8 cellular contexts compared by ENCODE assay signal in the genomic region with DNA sequence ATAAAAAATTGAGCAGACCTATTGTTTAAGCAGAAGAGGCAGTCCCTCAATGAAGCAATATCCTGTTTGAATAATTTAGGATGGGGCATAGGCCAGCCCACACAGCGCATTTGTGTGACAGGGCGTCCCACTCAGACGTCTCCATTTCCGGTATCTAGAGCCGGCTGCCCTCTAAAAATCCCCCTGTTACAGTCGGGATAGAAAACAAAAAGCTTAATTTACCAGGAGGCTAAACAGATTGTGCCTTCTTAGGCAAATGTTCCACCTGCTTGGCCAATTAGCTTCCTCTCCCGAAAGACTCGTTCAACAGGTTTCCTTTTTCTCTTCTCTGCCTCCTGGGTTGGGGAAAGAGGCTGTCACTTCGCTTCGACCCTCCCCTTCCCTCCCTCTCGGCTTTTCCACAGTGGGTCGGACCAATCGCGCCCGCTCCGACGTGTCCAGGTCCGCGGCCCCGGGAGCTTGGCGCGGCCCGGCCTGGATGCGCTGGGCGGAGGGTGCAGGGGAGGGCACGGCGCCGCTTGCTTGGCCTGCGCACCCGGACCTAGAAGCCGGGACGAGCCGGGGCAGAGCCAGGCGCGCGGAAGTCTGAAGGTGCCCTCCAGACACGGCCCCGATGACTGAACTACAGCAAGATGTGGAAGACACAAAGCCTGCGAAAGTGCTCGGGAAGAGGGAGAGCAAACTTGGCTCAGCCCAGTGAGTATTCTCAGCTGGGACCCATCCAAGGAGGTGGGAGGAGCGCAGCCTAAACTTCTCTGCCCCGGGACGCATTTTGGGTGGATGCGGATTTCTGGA. TPM values are rescaled to one million over a fixed set of nuclear protein-coding genes. Genes with fewer than 3 reads are reported as not detected.
DNase-seq lines count a peak whose midpoint lies in the region; ATAC-seq and TF ChIP-seq lines count a peak whose summit lies in the region.

A gene with protein sequence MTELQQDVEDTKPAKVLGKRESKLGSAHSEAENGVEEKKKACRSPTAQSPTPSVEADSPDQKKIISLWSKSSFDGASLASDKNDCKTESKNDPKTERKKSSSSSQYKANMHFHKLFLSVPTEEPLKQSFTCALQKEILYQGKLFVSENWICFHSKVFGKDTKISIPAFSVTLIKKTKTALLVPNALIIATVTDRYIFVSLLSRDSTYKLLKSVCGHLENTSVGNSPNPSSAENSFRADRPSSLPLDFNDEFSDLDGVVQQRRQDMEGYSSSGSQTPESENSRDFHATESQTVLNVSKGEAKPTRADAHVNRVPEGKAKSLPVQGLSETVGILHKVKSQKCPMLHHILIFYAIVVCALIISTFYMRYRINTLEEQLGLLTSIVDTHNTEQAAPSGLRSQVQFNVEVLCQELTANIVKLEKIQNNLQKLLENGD (plus strand): TSS at position 416 of the 795 bp plus-strand sequence. CDS start 198 bp downstream, at position 614.

- no peaks in the 10 kb centered on the region for H3K27me3 ChIP-seq in HUES6 (ENCODE audit: control insufficient read depth, insufficient read depth, low read length)

- H3K9ac ChIP-seq in HUES6 (ENCODE audit: low read length) (peak within 1 kb of the TSS; percentile 74), SK-N-MC (ENCODE audit: insufficient read length) (peak within 1 kb of the TSS; percentile 68)

- H3K36me3 ChIP-seq in HUES6 (ENCODE audit: control insufficient read depth, insufficient read depth, low read length) (no peaks in the 10 kb centered on the region; the same call in 1 of the 2 replicates), SK-N-MC (ENCODE audit: insufficient read depth, low read length) (no peaks in the 10 kb centered on the region)

- H3K9me3 Mint-ChIP-seq in activated naive CD8-positive, alpha-beta T cell (ENCODE audit: low read depth), result no peaks in the 10 kb centered on the region
- peaks cover 1% of the 10 kb centered on the region for H3K9me3 Mint-ChIP-seq in glutamatergic neuron (ENCODE audit: unreplicated experiment)

- peak; percentile 79 for ATAC-seq in GM21390 (IDR thresholded peaks at IDR 0.05; ENCODE audit: unreplicated experiment)
- ATAC-seq in omental fat pad (ENCODE audit: low FRiP score), result peak; percentile 97

- H3K4me3 ChIP-seq in HUES6 (ENCODE audit: low read depth, low read length), result peak within 1 kb of the TSS; percentile 79
- peak within 1 kb of the TSS; percentile 88 for H3K4me3 ChIP-seq in SK-N-MC

- in situ Hi-C loops in Caki2 (cut with HindIII; ENCODE audit: low pct_unique_long_range_greater_than_20kb, low sequenced_read_pairs), result no loop called here

- H3K36me3 Mint-ChIP-seq in activated naive CD8-positive, alpha-beta T cell, result peaks cover 4% of the 10 kb centered on the region
- H3K36me3 Mint-ChIP-seq in glutamatergic neuron (ENCODE audit: unreplicated experiment), result no peaks in the 10 kb centered on the region

- peak within 1 kb of the TSS; percentile 91 for H3K27ac Mint-ChIP-seq in activated naive CD8-positive, alpha-beta T cell
- H3K27ac Mint-ChIP-seq in glutamatergic neuron (ENCODE audit: unreplicated experiment), result no peak within 1 kb of the TSS

- DNase-seq in Caki2 (ENCODE audit: low read depth), result peak; percentile 93
- peak; percentile 42 for DNase-seq in SK-N-MC (ENCODE audit: low read depth, low spot score)
- peak; percentile 45 for DNase-seq in glutamatergic neuron
- DNase-seq in omental fat pad (ENCODE audit: low spot score), result peak; percentile 48

- H3K27ac ChIP-seq in HUES6 (ENCODE audit: low read depth, low read length) (0 out of 2 replicates have a peak within 1 kb of the TSS, but pooled peaks have one; percentile 21), SK-N-MC (peak within 1 kb of the TSS; percentile 53; the same call in 1 of the 2 replicates), temporal lobe (ENCODE audit: low read depth, low read length) (peak within 1 kb of the TSS; percentile 95)

- TF ChIP-seq CTCF in glutamatergic neuron (IDR thresholded peaks at IDR 0.05; ENCODE audit: partially characterized antibody, unreplicated experiment), result no peak
- no peak for TF ChIP-seq CTCF in omental fat pad (IDR thresholded peaks at IDR 0.05)

- H3K4me1 Mint-ChIP-seq in activated naive CD8-positive, alpha-beta T cell (ENCODE audit: low read depth), result peaks cover 32% of the 10 kb centered on the region
- peaks cover 3% of the 10 kb centered on the region for H3K4me1 Mint-ChIP-seq in glutamatergic neuron (ENCODE audit: low read depth, unreplicated experiment)

- peak within 1 kb of the TSS; percentile 93 for H3K4me3 Mint-ChIP-seq in activated naive CD8-positive, alpha-beta T cell
- peak within 1 kb of the TSS; percentile 72 for H3K4me3 Mint-ChIP-seq in glutamatergic neuron (ENCODE audit: unreplicated experiment)

- H3K27me3 Mint-ChIP-seq in activated naive CD8-positive, alpha-beta T cell, result no peaks in the 10 kb centered on the region
- H3K27me3 Mint-ChIP-seq in glutamatergic neuron (ENCODE audit: unreplicated experiment), result peaks cover 1% of the 10 kb centered on the region

- H3K9me3 ChIP-seq in HUES6 (ENCODE audit: control insufficient read depth, insufficient read depth, low read depth, low read length) (no peaks in the 10 kb centered on the region), SK-N-MC (ENCODE audit: low read depth, low read length) (no peaks in the 10 kb centered on the region)

- H3K4me1 ChIP-seq in HUES6 (ENCODE audit: control insufficient read depth, insufficient read depth, low read length), result peaks cover 6% of the 10 kb centered on the region; the same call in 1 of the 2 replicates

RNA-seq across cellular contexts. Expression of the gene that starts here (rescaled TPM):
- total RNA-seq in Caki2 (2014; rRNA removed; shearing (Covaris generic); ENCODE audit: low replicate concordance), result 38.3 and 50.4 TPM in 2 replicates
- total RNA-seq in glutamatergic neuron (ENCODE audit: unreplicated experiment), result 0.69 TPM
- 10 to 100 TPM; 19.1 to 44.1 (median 36.7) TPM for total RNA-seq in omental fat pad
- 8.6 TPM for total RNA-seq in temporal lobe

Comparison
In these comparisons a context has a peak if more than half of its experiments do, and no peak if none do; other contexts are left out.
1. Peak in every context shown above with its lines: DNase-seq, ATAC-seq, H3K4me3 ChIP-seq and H3K27ac ChIP-seq.
2. Peak in DNase-seq in glutamatergic neuron; RNA of the gene not detected or under 1 TPM.
3. DNase-seq: peak in every context shown above with its lines; median percentile 93 in Caki2; 48 in omental fat pad; 45 in glutamatergic neuron; 42 in SK-N-MC.
4. H3K27ac ChIP-seq: peak in every context shown above with its lines; median percentile 95 in temporal lobe; 53 in SK-N-MC; 21 in HUES6.